10 cellular contexts compared by ENCODE assay signal in genomic region chr1:54297596-54298283, GRCh38.
DNase-seq lines count a peak whose midpoint lies in the region.
"Had no signal": no experiment of that assay in that cellular context is flagged by ENCODE, and none has a peak within 500 bp of the region (broad histone marks: within the 10 kb centered on the region; RNA-seq: fewer than 3 reads in every experiment).

No MANE protein-coding gene starts in this region.

- no peak overlapping the region for H2BK120ac ChIP-seq in neuronal stem cell (ENCODE audit: low read depth, low read length)

- no peak overlapping the region for H2BK12ac ChIP-seq in neuronal stem cell (ENCODE audit: low read length)

- H2BK5ac ChIP-seq in neuronal stem cell (ENCODE audit: low read length): no peak overlapping the region

- WGBS in neuronal stem cell (ENCODE audit: extremely low coverage in 2 of 2, insufficient read length in 2 of 2, insufficient replicate concordance in 1 of 2), 2 donors: no CpG with 5 or more reads among the region's 6 CpGs

- H3K23ac ChIP-seq in neuronal stem cell (ENCODE audit: low read depth, low read length, poor library complexity): no peak overlapping the region

- H3K4me3 ChIP-seq in neuronal stem cell (ENCODE audit: low read length in 2 of 2): no peak overlapping the region

- H3K4me2 ChIP-seq in neuronal stem cell (ENCODE audit: insufficient read depth, low read length, poor library complexity, severe bottlenecking): no peak overlapping the region

- H4K91ac ChIP-seq in neuronal stem cell (ENCODE audit: low read depth, low read length, poor library complexity): no peak overlapping the region

- no peak overlapping the region for H2BK15ac ChIP-seq in neuronal stem cell (ENCODE audit: low read length)

- peak in 11 of 14 donors; percentile 38 to 83 (median 71) for DNase-seq in C1 segment of cervical spinal cord (lab: John Stamatoyannopoulos, UW)
- peak; percentile 26 for DNase-seq in NCI-H2171 (lab: John Stamatoyannopoulos, UW)
- peak; percentile 50 for DNase-seq in epidermal melanocyte (ENCODE audit: insufficient read length, low spot score)
- peak; percentile 42 for DNase-seq in neuronal stem cell (ENCODE audit: low spot score)
- no peak for DNase-seq in NAMALWA (ENCODE audit: low spot score)
- no peak for DNase-seq in COR-L47 (lab: John Stamatoyannopoulos, UW)
- DNase-seq in SIG-M5 treated with dmso at 0.1 percent for 504 hours (lab: John Stamatoyannopoulos, UW; ENCODE audit: unreplicated experiment): no peak
- DNase-seq in GM19238 (ENCODE audit: insufficient read length, low spot score): no peak
- DNase-seq: activated T-cell treated with anti-CD3 and anti-CD28 coated beads for 4 hours, NCI-H446 had no signal

- H3K14ac ChIP-seq in neuronal stem cell (ENCODE audit: low read length): no peak overlapping the region

- peaks cover 0 to 12% (median 0%) of the 10 kb centered on the region in 3 experiments for H3K27me3 ChIP-seq in neuronal stem cell (ENCODE audit: control insufficient read depth in 3 of 3, insufficient read depth in 3 of 3, low read depth in 1 of 3, low read length in 3 of 3)

- no peak overlapping the region for H2AK5ac ChIP-seq in neuronal stem cell (ENCODE audit: low read depth, low read length)

- H3K4me1 ChIP-seq in neuronal stem cell (ENCODE audit: control insufficient read depth in 2 of 2, insufficient read depth in 1 of 2, low read depth in 1 of 2, low read length in 2 of 2): peaks cover 41 to 42% of the 10 kb centered on the region in 2 donors

- no peak overlapping the region for H3K4ac ChIP-seq in neuronal stem cell (ENCODE audit: low read length)

- H2AFZ ChIP-seq in neuronal stem cell (ENCODE audit: low read length): no peak overlapping the region

- H3K36me3 ChIP-seq in neuronal stem cell (replicated peaks in 1 of 2; ENCODE audit: control insufficient read depth in 2 of 2, insufficient read depth in 2 of 2, low read length in 2 of 2): peaks cover 0 to 5% of the 10 kb centered on the region in 2 donors

- H3K27ac ChIP-seq in neuronal stem cell (replicated peaks; ENCODE audit: low read length): no peak overlapping the region

- H3K9me3 ChIP-seq in neuronal stem cell (replicated peaks in 1 of 2; ENCODE audit: control insufficient read depth in 2 of 2, insufficient read depth in 1 of 2, low read depth in 1 of 2, low read length in 2 of 2): no peaks in the 10 kb centered on the region

- no peak overlapping the region for H3K9ac ChIP-seq in neuronal stem cell (ENCODE audit: low read depth, low read length, poor library complexity)

- H3K18ac ChIP-seq in neuronal stem cell (ENCODE audit: low read length): no peak overlapping the region

- H4K8ac ChIP-seq in neuronal stem cell (ENCODE audit: low read depth, low read length): no peak overlapping the region

- H3K79me1 ChIP-seq in neuronal stem cell (ENCODE audit: low read depth, low read length): peaks cover 11% of the 10 kb centered on the region

Comparison
In these comparisons a context has a peak if more than half of its experiments do, and no peak if none do; other contexts are left out.
1. DNase-seq: peak in C1 segment of cervical spinal cord (11 of 14), NCI-H2171 (single experiment), epidermal melanocyte (single experiment) and neuronal stem cell (single experiment); none in NAMALWA (single experiment), COR-L47 (single experiment), SIG-M5 treated with dmso at 0.1 percent for 504 hours (single experiment) and GM19238 (single experiment).